13 cellular contexts compared by ENCODE assay signal in genomic region chr12:19402211-19402610, GRCh38.
"Had no signal": no experiment of that assay in that cellular context is flagged by ENCODE, and none has a peak within 500 bp of the region (broad histone marks: within the 10 kb centered on the region; RNA-seq: fewer than 3 reads in every experiment).

No MANE protein-coding gene starts in this region.

- H3K4me3 ChIP-seq: adrenal gland, thyroid gland had no signal

- H3K27me3 Mint-ChIP-seq: activated CD8-positive, alpha-beta memory T cell treated with anti-CD3 and anti-CD28 coated beads, Interleukin-2, amount 10 ng/mL, durations not matched to agents 7 days and 5 days; activated naive CD4-positive, alpha-beta T cell treated with anti-CD3 and anti-CD28 coated beads, Interleukin-2, amount 10 ng/mL, durations not matched to agents 7 days and 5 days; natural killer cell treated with Interleukin-12 subunit alpha and Interleukin-12 subunit beta and Interleukin-15 and Interleukin-18, amount 100 ng/mL, for 72 hours had no signal

- H3K27ac Mint-ChIP-seq: activated CD8-positive, alpha-beta memory T cell treated with anti-CD3 and anti-CD28 coated beads, Interleukin-2, amount 10 ng/mL, durations not matched to agents 7 days and 5 days; activated naive CD4-positive, alpha-beta T cell treated with anti-CD3 and anti-CD28 coated beads, Interleukin-2, amount 10 ng/mL, durations not matched to agents 7 days and 5 days had no signal

- FAIRE-seq: colon, endometrium had no signal

- DNase-seq: activated CD4-positive, alpha-beta T cell treated with anti-CD3 and anti-CD28 coated beads for 1 hour; activated CD4-positive, alpha-beta T cell treated with anti-CD3 and anti-CD28 coated beads, Interleukin-2, amount 50 U/mL, for 4 hours; activated CD8-positive, alpha-beta memory T cell treated with anti-CD3 and anti-CD28 coated beads, Interleukin-2, amount 10 ng/mL, durations not matched to agents 7 days and 5 days; activated naive CD4-positive, alpha-beta T cell treated with anti-CD3 and anti-CD28 coated beads, Interleukin-2, amount 10 ng/mL, durations not matched to agents 7 days and 5 days; activated T-cell treated with anti-CD3 and anti-CD28 coated beads, Interleukin-2, amount 50 U/mL, for 1 hour; adrenal gland; stimulated activated CD4-positive, alpha-beta T cell treated with anti-CD3 and anti-CD28 coated beads, Interleukin-12 subunit alpha, Interleukin-12 subunit beta, amount 100 ng/mL, for 4 hours; stimulated activated CD4-positive, alpha-beta T cell treated with anti-CD3 and anti-CD28 coated beads, Interleukin-2, amount 100 ng/mL, for 24 hours; T-helper 1 cell; thyroid gland had no signal

- H3K4me3 Mint-ChIP-seq: activated CD8-positive, alpha-beta memory T cell treated with anti-CD3 and anti-CD28 coated beads, Interleukin-2, amount 10 ng/mL, durations not matched to agents 7 days and 5 days; activated naive CD4-positive, alpha-beta T cell treated with anti-CD3 and anti-CD28 coated beads, Interleukin-2, amount 10 ng/mL, durations not matched to agents 7 days and 5 days; natural killer cell treated with Interleukin-12 subunit alpha and Interleukin-12 subunit beta and Interleukin-15 and Interleukin-18, amount 100 ng/mL, for 72 hours had no signal

- H3K36me3 ChIP-seq: adrenal gland, thyroid gland had no signal

- H3K27me3 ChIP-seq: adrenal gland, thyroid gland had no signal

- H3K27ac ChIP-seq: adrenal gland, thyroid gland had no signal

- H3K9me3 ChIP-seq: adrenal gland, thyroid gland had no signal

- H3K4me1 ChIP-seq: adrenal gland, thyroid gland had no signal
